Comparison of ENCODE assay signal across 9 cellular contexts in the genomic region with DNA sequence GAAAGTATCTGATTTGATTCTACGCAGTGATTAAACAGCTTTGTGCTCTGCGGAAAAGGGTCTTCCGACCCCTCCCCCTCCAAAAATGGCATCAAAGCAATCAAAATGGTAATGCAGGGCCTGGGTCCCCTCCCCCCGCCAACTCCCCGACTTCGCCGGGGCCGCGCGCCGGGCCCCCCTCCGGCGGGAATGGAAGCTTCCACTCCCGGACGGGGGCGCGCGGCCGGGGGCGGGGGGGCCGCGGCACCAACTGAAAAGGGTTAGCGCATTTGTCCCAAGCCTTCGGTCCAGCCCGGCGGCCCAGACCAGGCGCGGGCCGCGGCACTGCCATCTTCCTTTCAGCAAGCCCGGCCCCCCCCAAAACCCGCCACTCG. TPM values are rescaled to one million over a fixed set of nuclear protein-coding genes. Genes with fewer than 3 reads are reported as not detected.
DNase-seq lines count a peak whose midpoint lies in the region; ATAC-seq and TF ChIP-seq lines count a peak whose summit lies in the region.
"Had no signal": no experiment of that assay in that cellular context is flagged by ENCODE, and none has a peak within 500 bp of the region (broad histone marks: within the 10 kb centered on the region; RNA-seq: fewer than 3 reads in every experiment).

No MANE protein-coding gene starts in this region.

- peaks cover 2 to 5% of the 10 kb centered on the region in 2 donors for H3K36me3 Mint-ChIP-seq in activated T-cell treated with anti-CD3 and anti-CD28 coated beads, Interleukin-2, amount 50 U/mL, for 72 hours (ENCODE audit: insufficient read depth in 2 of 2)
- peaks cover 19% of the 10 kb centered on the region for H3K36me3 Mint-ChIP-seq in nephron (ENCODE audit: low read depth)

- H3K9me3 Mint-ChIP-seq in activated T-cell treated with anti-CD3 and anti-CD28 coated beads, Interleukin-2, amount 50 U/mL, for 72 hours = no peaks in the 10 kb centered on the region
- no peaks in the 10 kb centered on the region for H3K9me3 Mint-ChIP-seq in nephron

- 2% methylated on average over 23 to 33 of the region's 33 CpGs for WGBS in esophagus, 2 donors
- WGBS in upper lobe of left lung, 2 donors = 2% methylated on average over 15 to 27 of the region's 33 CpGs

- no peaks in the 10 kb centered on the region for H3K9me3 ChIP-seq in esophagus (ENCODE audit: control insufficient read depth in 2 of 2, insufficient read depth in 1 of 2, low read depth in 1 of 2, low read length in 1 of 2)
- no peaks in the 10 kb centered on the region for H3K9me3 ChIP-seq in upper lobe of left lung
- H3K9me3 ChIP-seq in effector memory CD4-positive, alpha-beta T cell (ENCODE audit: control insufficient read depth, low read length) = no peaks in the 10 kb centered on the region

- H3K27ac Mint-ChIP-seq in activated T-cell treated with anti-CD3 and anti-CD28 coated beads, Interleukin-2, amount 50 U/mL, for 72 hours = no peak overlapping the region
- H3K27ac Mint-ChIP-seq in nephron = peak overlapping the region; percentile 88 to 98 (median 97)

- peak overlapping the region; percentile 64 to 67 for H3K4me3 Mint-ChIP-seq in activated T-cell treated with anti-CD3 and anti-CD28 coated beads, Interleukin-2, amount 50 U/mL, for 72 hours
- H3K4me3 Mint-ChIP-seq in nephron = peak overlapping the region; percentile 87 to 95 (median 94)

- H3K27ac ChIP-seq in esophagus (ENCODE audit: low read depth in 2 of 2, low read length in 1 of 2) (no peak overlapping the region), upper lobe of left lung (peak overlapping the region in 1 of 4 donors; percentile 47)
- no peak overlapping the region for H3K27ac ChIP-seq in effector memory CD4-positive, alpha-beta T cell (ENCODE audit: insufficient read depth, low read length, poor library complexity, severe bottlenecking)

- no peaks in the 10 kb centered on the region for H3K36me3 ChIP-seq in esophagus (ENCODE audit: control insufficient read depth in 2 of 2, insufficient read depth in 2 of 2, low read length in 1 of 2)
- H3K36me3 ChIP-seq in upper lobe of left lung = no peaks in the 10 kb centered on the region
- H3K36me3 ChIP-seq in effector memory CD4-positive, alpha-beta T cell (ENCODE audit: control insufficient read depth, insufficient read depth, low read length) = no peaks in the 10 kb centered on the region

- H3K4me1 ChIP-seq in esophagus (ENCODE audit: control insufficient read depth in 2 of 2, insufficient read depth in 2 of 2, low read length in 1 of 2) (peaks cover 11 to 13% of the 10 kb centered on the region in 2 donors), upper lobe of left lung (peaks cover 28 to 46% (median 35%) of the 10 kb centered on the region in 4 donors)
- H3K4me1 ChIP-seq in effector memory CD4-positive, alpha-beta T cell (ENCODE audit: control insufficient read depth, insufficient read depth, low read length, poor library complexity, severe bottlenecking) = peaks cover 11% of the 10 kb centered on the region

- H3K27me3 Mint-ChIP-seq in activated T-cell treated with anti-CD3 and anti-CD28 coated beads, Interleukin-2, amount 50 U/mL, for 72 hours (ENCODE audit: low read depth) = peaks cover 61% of the 10 kb centered on the region
- H3K27me3 Mint-ChIP-seq in nephron (ENCODE audit: low read depth) = peaks cover 7% of the 10 kb centered on the region

- H3K27me3 ChIP-seq in esophagus (ENCODE audit: control insufficient read depth in 1 of 2, insufficient read depth in 2 of 2, low read length in 2 of 2) (peaks cover 0 to 9% of the 10 kb centered on the region in 2 donors), upper lobe of left lung (peaks cover 0 to 45% (median 25%) of the 10 kb centered on the region in 4 donors)
- peaks cover 24% of the 10 kb centered on the region for H3K27me3 ChIP-seq in effector memory CD4-positive, alpha-beta T cell (replicated peaks; ENCODE audit: control insufficient read depth, insufficient read depth, low read length, poor library complexity, severe bottlenecking)

- TF ChIP-seq POLR2A in upper lobe of left lung (IDR thresholded peaks at IDR 0.05) = no peak

- no peak for ATAC-seq in activated T-cell treated with anti-CD3 and anti-CD28 coated beads, Interleukin-2, amount 50 U/mL, for 72 hours (replicated peaks in 1 of 2)
- ATAC-seq in upper lobe of left lung (ENCODE audit: low FRiP score in 2 of 2) = no peak
- no peak for ATAC-seq in HG03280 (IDR thresholded peaks at IDR 0.05; ENCODE audit: unreplicated experiment)
- ATAC-seq in HG02759 (IDR thresholded peaks at IDR 0.05; ENCODE audit: unreplicated experiment) = no peak

- peak overlapping the region; percentile 11 to 68 for H3K4me3 ChIP-seq in esophagus (ENCODE audit: low read depth in 1 of 2, low read length in 2 of 2)
- peak overlapping the region in 3 of 4 donors; percentile 39 to 53 (median 49) for H3K4me3 ChIP-seq in upper lobe of left lung
- H3K4me3 ChIP-seq in effector memory CD4-positive, alpha-beta T cell (ENCODE audit: insufficient read depth, low read depth, low read length, poor library complexity, severe bottlenecking) = no peak overlapping the region

- H3K4me1 Mint-ChIP-seq in activated T-cell treated with anti-CD3 and anti-CD28 coated beads, Interleukin-2, amount 50 U/mL, for 72 hours (ENCODE audit: low read depth) = peaks cover 17% of the 10 kb centered on the region
- H3K4me1 Mint-ChIP-seq in nephron = peaks cover 33% of the 10 kb centered on the region

- DNase-seq in activated T-cell treated with anti-CD3 and anti-CD28 coated beads, Interleukin-2, amount 50 U/mL, for 72 hours = no peak
- DNase-seq in activated T-cell treated with anti-CD3 and anti-CD28 coated beads for 4 hours (no peak), upper lobe of left lung (peak in 1 of 2 donors; percentile 83)
- no peak for DNase-seq in effector memory CD4-positive, alpha-beta T cell

- no peak for TF ChIP-seq CTCF in nephron (IDR thresholded peaks at IDR 0.05; ENCODE audit: unreplicated experiment in 3 of 3)
- TF ChIP-seq CTCF in upper lobe of left lung (IDR thresholded peaks at IDR 0.05) = no peak

- no peak for TF ChIP-seq EP300 in upper lobe of left lung (IDR thresholded peaks at IDR 0.05)

RNA-seq across cellular contexts. Expression of a gene that starts 2.9 kb away (rescaled TPM):
- total RNA-seq in activated T-cell treated with anti-CD3 and anti-CD28 coated beads, Interleukin-2, amount 50 U/mL, for 72 hours = under 1 TPM; 0.72 to 0.83 TPM
- polyA plus RNA-seq in esophagus = under 1 TPM; 0.08 to 0.25 TPM
- total RNA-seq in upper lobe of left lung = under 1 TPM in 2 of 6 donors, not detected in 4; 0.06 to 0.24 TPM
- polyA plus RNA-seq: AG04450 had no signal
